In the genomic region with DNA sequence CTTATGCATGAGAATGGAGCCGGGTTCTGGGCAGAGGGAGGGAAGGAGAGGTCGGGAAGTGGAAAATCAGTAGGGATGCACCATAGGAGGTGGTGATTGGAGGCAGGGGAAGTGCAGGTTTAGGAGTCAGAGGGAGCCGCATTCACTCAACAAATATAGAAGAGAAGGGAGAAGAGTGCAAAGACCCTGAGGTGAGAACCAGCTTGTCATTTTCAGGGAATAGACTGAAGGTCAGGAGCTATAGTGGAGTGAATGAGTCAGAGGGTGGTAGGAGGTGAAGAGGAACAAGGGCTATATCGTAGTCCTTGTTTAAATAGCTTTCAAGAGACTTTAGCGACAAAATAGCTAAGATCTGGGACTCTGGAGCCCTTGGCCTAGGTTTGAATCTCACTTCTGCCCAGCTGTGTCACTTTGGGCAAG, we compare ENCODE assay signal across 8 cellular contexts. TPM values are rescaled to one million over a fixed set of nuclear protein-coding genes. Genes with fewer than 3 reads are reported as not detected.
A peak's percentile ranks its signal among the peaks of the same experiment; 100 is the strongest.
DNase-seq lines count a peak whose midpoint lies in the region; ATAC-seq lines count a peak whose summit lies in the region.

No MANE protein-coding gene starts in this region.

- H3K27ac ChIP-seq in subcutaneous abdominal adipose tissue (ENCODE audit: low read depth, low read length) = peak overlapping the region; percentile 62

- peaks cover 24% of the 10 kb centered on the region for H3K36me3 Mint-ChIP-seq in activated CD8-positive, alpha-beta T cell treated with anti-CD3 and anti-CD28 coated beads, Interleukin-2, amount 10 ng/mL, durations not matched to agents 7 days and 5 days (ENCODE audit: low read depth)
- peaks cover 3 to 17% (median 13%) of the 10 kb centered on the region in 3 donors for H3K36me3 Mint-ChIP-seq in immature natural killer cell

- H3K36me3 ChIP-seq in subcutaneous abdominal adipose tissue (ENCODE audit: control insufficient read depth in 5 of 5, insufficient read depth in 5 of 5, low read length in 5 of 5) = peaks cover 0 to 10% (median 5%) of the 10 kb centered on the region in 5 donors

- ATAC-seq in activated CD8-positive, alpha-beta T cell treated with anti-CD3 and anti-CD28 coated beads, Interleukin-2, amount 10 ng/mL, durations not matched to agents 7 days and 5 days = no peak

- CTCF ChIA-PET in activated CD8-positive, alpha-beta T cell treated with anti-CD3 and anti-CD28 coated beads, Interleukin-2, amount 10 ng/mL, durations not matched to agents 7 days and 5 days (lab: Charles Lee) = interaction anchor here (1.0 to 4.9 kb wide), 14 partner anchors 17 to 366 kb away, joined by 3 to 63 read pairs (median 8); partner anchors contain the start of genes ACTMAP and EGLN2

- peak overlapping the region; percentile 99 for H3K27ac Mint-ChIP-seq in activated CD8-positive, alpha-beta T cell treated with anti-CD3 and anti-CD28 coated beads, Interleukin-2, amount 10 ng/mL, durations not matched to agents 7 days and 5 days
- peak overlapping the region; percentile 96 to 100 (median 97) for H3K27ac Mint-ChIP-seq in immature natural killer cell

- H3K4me3 ChIP-seq in subcutaneous abdominal adipose tissue (ENCODE audit: low read depth in 1 of 5, low read length in 5 of 5) = peak overlapping the region; percentile 77 to 92 (median 87)

- H3K4me3 Mint-ChIP-seq in activated CD8-positive, alpha-beta T cell treated with anti-CD3 and anti-CD28 coated beads, Interleukin-2, amount 10 ng/mL, durations not matched to agents 7 days and 5 days = peak overlapping the region; percentile 91
- peak overlapping the region; percentile 90 to 98 (median 92) for H3K4me3 Mint-ChIP-seq in immature natural killer cell

- H3K27me3 ChIP-seq in subcutaneous abdominal adipose tissue (ENCODE audit: control insufficient read depth in 5 of 5, insufficient read depth in 4 of 5, low read length in 5 of 5) = no peaks in the 10 kb centered on the region

- H3K9me3 Mint-ChIP-seq in activated CD8-positive, alpha-beta T cell treated with anti-CD3 and anti-CD28 coated beads, Interleukin-2, amount 10 ng/mL, durations not matched to agents 7 days and 5 days (ENCODE audit: insufficient read depth) = no peaks in the 10 kb centered on the region
- no peaks in the 10 kb centered on the region for H3K9me3 Mint-ChIP-seq in immature natural killer cell

- POLR2A ChIA-PET in activated CD8-positive, alpha-beta T cell treated with anti-CD3 and anti-CD28 coated beads, Interleukin-2, amount 10 ng/mL, durations not matched to agents 7 days and 5 days (lab: Charles Lee) = interaction anchor here (0.6 to 5.1 kb wide), 15 partner anchors 9 to 173 kb away, joined by 3 to 94 read pairs (median 4); partner anchors contain the start of genes ACTMAP, COQ8B, EGLN2 and ITPKC

- H3K9me3 ChIP-seq in subcutaneous abdominal adipose tissue (ENCODE audit: control insufficient read depth in 5 of 5, low read length in 5 of 5) = no peaks in the 10 kb centered on the region

- peak overlapping the region in 4 of 5 donors; percentile 26 to 93 (median 73) for H3K9ac ChIP-seq in subcutaneous abdominal adipose tissue (ENCODE audit: low read length in 5 of 5)

- H3K4me1 ChIP-seq in subcutaneous abdominal adipose tissue (ENCODE audit: control insufficient read depth in 5 of 5, insufficient read depth in 5 of 5, low read length in 5 of 5) = peaks cover 9 to 22% (median 20%) of the 10 kb centered on the region in 5 donors

- H3K4me1 Mint-ChIP-seq in activated CD8-positive, alpha-beta T cell treated with anti-CD3 and anti-CD28 coated beads, Interleukin-2, amount 10 ng/mL, durations not matched to agents 7 days and 5 days (ENCODE audit: low read depth) = peaks cover 41% of the 10 kb centered on the region
- H3K4me1 Mint-ChIP-seq in immature natural killer cell = peaks cover 36 to 46% of the 10 kb centered on the region in 2 donors

- no peaks in the 10 kb centered on the region for H3K27me3 Mint-ChIP-seq in activated CD8-positive, alpha-beta T cell treated with anti-CD3 and anti-CD28 coated beads, Interleukin-2, amount 10 ng/mL, durations not matched to agents 7 days and 5 days (ENCODE audit: low read depth)
- peaks cover 15 to 18% (median 17%) of the 10 kb centered on the region in 3 donors for H3K27me3 Mint-ChIP-seq in immature natural killer cell (ENCODE audit: low read depth in 3 of 3)

- DNase-seq in DMS53 (lab: John Stamatoyannopoulos, UW) (peak; percentile 74), DMS53 treated with DMSO at 0.1 percent for 48 hours (lab: John Stamatoyannopoulos, UW; ENCODE audit: unreplicated experiment) (no peak), immature natural killer cell (no peak), HT-29 (ENCODE audit: low spot score) (no peak), nucleus accumbens (lab: John Stamatoyannopoulos, UW) (no peak), cerebellar nuclear complex (lab: John Stamatoyannopoulos, UW) (no peak)
- DNase-seq in activated CD8-positive, alpha-beta T cell treated with anti-CD3 and anti-CD28 coated beads, Interleukin-2, amount 10 ng/mL, durations not matched to agents 7 days and 5 days = no peak

RNA-seq across cellular contexts. Expression of gene RAB4B, which starts 0.8 kb away (rescaled TPM):
- 10 to 100 TPM; 50.2 to 53.1 TPM for total RNA-seq in activated CD8-positive, alpha-beta T cell treated with anti-CD3 and anti-CD28 coated beads, Interleukin-2, amount 10 ng/mL, durations not matched to agents 7 days and 5 days
- 100 to 1,000 TPM; 129 to 151 (median 150) TPM for polyA plus RNA-seq in immature natural killer cell
- 36.0 and 51.3 TPM in 2 replicates for total RNA-seq in HT-29 (2014; rRNA removed; shearing (Covaris generic))

RNA-seq across cellular contexts. Expression of gene MIA, which starts 3.6 kb away (rescaled TPM):
- total RNA-seq in activated CD8-positive, alpha-beta T cell treated with anti-CD3 and anti-CD28 coated beads, Interleukin-2, amount 10 ng/mL, durations not matched to agents 7 days and 5 days = not detected
- not detected for polyA plus RNA-seq in immature natural killer cell
- total RNA-seq in HT-29 (2014; rRNA removed; shearing (Covaris generic)) = 15.8 TPM in 2 replicates

RNA-seq across cellular contexts. Expression of gene EGLN2, which starts 20.1 kb away (rescaled TPM):
- 100 to 1,000 TPM; 121 to 126 TPM for total RNA-seq in activated CD8-positive, alpha-beta T cell treated with anti-CD3 and anti-CD28 coated beads, Interleukin-2, amount 10 ng/mL, durations not matched to agents 7 days and 5 days
- polyA plus RNA-seq in immature natural killer cell = 100 to 1,000 TPM in 2 of 3 donors, 10 to 100 TPM in 1; 88.4 to 124 (median 101) TPM
- 258 and 264 TPM in 2 replicates for total RNA-seq in HT-29 (2014; rRNA removed; shearing (Covaris generic))

RNA-seq across cellular contexts. Expression of gene SNRPA, which starts 27.9 kb away (rescaled TPM):
- total RNA-seq in activated CD8-positive, alpha-beta T cell treated with anti-CD3 and anti-CD28 coated beads, Interleukin-2, amount 10 ng/mL, durations not matched to agents 7 days and 5 days = 100 to 1,000 TPM; 175 to 183 TPM
- polyA plus RNA-seq in immature natural killer cell = 10 to 100 TPM; 28.9 to 78.7 (median 39.2) TPM
- 252 and 361 TPM in 2 replicates for total RNA-seq in HT-29 (2014; rRNA removed; shearing (Covaris generic))

RNA-seq across cellular contexts. Expression of gene ACTMAP, which starts 28.6 kb away (rescaled TPM):
- 10 to 100 TPM; 15.2 to 17.1 TPM for total RNA-seq in activated CD8-positive, alpha-beta T cell treated with anti-CD3 and anti-CD28 coated beads, Interleukin-2, amount 10 ng/mL, durations not matched to agents 7 days and 5 days
- 1 to 10 TPM in 2 of 3 donors, not detected in 1; 3.1 to 6.2 TPM for polyA plus RNA-seq in immature natural killer cell
- 1.9 and 2.6 TPM in 2 replicates for total RNA-seq in HT-29 (2014; rRNA removed; shearing (Covaris generic))

Comparison
In these comparisons a context has a peak if more than half of its experiments do, and no peak if none do; other contexts are left out.
1. RNA of gene MIA, which starts 3.6 kb away (total RNA-seq): 15.8 TPM in HT-29; not detected in activated CD8-positive, alpha-beta T cell treated with anti-CD3 and anti-CD28 coated beads, Interleukin-2, amount 10 ng/mL, durations not matched to agents 7 days and 5 days; every median in the first group is over 10 times any median in the second.